ENCODE assay signal across 21 cellular contexts in the genomic region with DNA sequence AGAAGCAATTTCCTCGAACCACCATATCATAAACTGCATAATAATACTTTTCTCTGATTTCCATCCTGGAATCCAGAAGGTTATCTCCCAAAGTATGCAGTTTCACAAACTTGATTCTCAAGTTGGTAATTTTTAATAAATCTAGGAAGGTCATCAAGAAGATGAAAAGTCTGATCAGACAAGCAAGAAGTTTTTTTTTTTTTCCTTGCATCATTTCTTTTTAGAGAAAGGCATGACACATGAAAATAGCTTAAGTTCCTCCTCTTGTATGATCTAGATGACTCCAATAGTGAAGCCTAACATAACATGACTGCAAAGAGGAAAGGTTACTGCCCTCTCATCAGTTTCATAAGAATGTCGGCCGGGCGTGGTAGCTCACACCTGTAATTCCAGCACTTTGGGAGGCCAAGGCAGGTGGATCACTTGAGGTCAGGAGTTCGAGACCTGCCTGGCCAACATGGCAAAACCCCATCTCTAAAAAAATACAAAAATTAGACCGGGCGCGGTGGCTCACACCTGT. TPM values are rescaled to one million over a fixed set of nuclear protein-coding genes. Genes with fewer than 3 reads are reported as not detected.
DNase-seq lines count a peak whose midpoint lies in the region; ATAC-seq and TF ChIP-seq lines count a peak whose summit lies in the region.
"Had no signal": no experiment of that assay in that cellular context is flagged by ENCODE, and none has a peak within 500 bp of the region (broad histone marks: within the 10 kb centered on the region; RNA-seq: fewer than 3 reads in every experiment).

No MANE protein-coding gene starts in this region.

- TF ChIP-seq EP300 in esophagus muscularis mucosa (IDR thresholded peaks at IDR 0.05) = no peak

- H3K9me3 ChIP-seq in esophagus muscularis mucosa = no peaks in the 10 kb centered on the region
- no peaks in the 10 kb centered on the region for H3K9me3 ChIP-seq in osteoblast (ENCODE audit: low read depth, low read length)
- H3K9me3 ChIP-seq: BLaER1 had no signal

- 93% methylated on average over 8 of the region's 8 CpGs for WGBS in esophagus muscularis mucosa

- no peaks in the 10 kb centered on the region for H3K27me3 Mint-ChIP-seq in type B pancreatic cell

- H4K20me1 ChIP-seq in osteoblast (ENCODE audit: insufficient read depth, low read length) = peaks cover 6% of the 10 kb centered on the region
- H4K20me1 ChIP-seq: BLaER1 had no signal

- peaks cover 31% of the 10 kb centered on the region for H3K79me2 ChIP-seq in osteoblast (ENCODE audit: insufficient read depth, low read length)

- H3K27me3 ChIP-seq in esophagus muscularis mucosa = no peaks in the 10 kb centered on the region
- no peaks in the 10 kb centered on the region for H3K27me3 ChIP-seq in osteoblast (ENCODE audit: insufficient read depth, low read length)
- H3K27me3 ChIP-seq: BLaER1 had no signal

- peaks cover 18 to 72% (median 56%) of the 10 kb centered on the region in 4 donors for H3K36me3 ChIP-seq in esophagus muscularis mucosa
- peaks cover 85% of the 10 kb centered on the region for H3K36me3 ChIP-seq in osteoblast (ENCODE audit: insufficient read depth, low read length)
- H3K36me3 ChIP-seq: BLaER1 had no signal

- no peak overlapping the region for H2AFZ ChIP-seq in osteoblast (ENCODE audit: low read length)
- H2AFZ ChIP-seq: GM23248 had no signal

- H3K27ac ChIP-seq in esophagus muscularis mucosa (replicated peaks in 1 of 4) = peak overlapping the region; percentile 58 to 73 (median 68)
- no peak overlapping the region for H3K27ac ChIP-seq in osteoblast (ENCODE audit: low read depth, low read length)
- H3K27ac ChIP-seq: 22Rv1, BLaER1, C4-2B, GM23248 had no signal

- TF ChIP-seq POLR2A in esophagus muscularis mucosa (IDR thresholded peaks at IDR 0.05; ENCODE audit: low read depth) = no peak

- no peak overlapping the region for H3K4me3 ChIP-seq in esophagus muscularis mucosa
- H3K4me3 ChIP-seq in osteoblast (ENCODE audit: insufficient read depth, low read length) = no peak overlapping the region
- H3K4me3 ChIP-seq: BLaER1, GM12878, GM23248 had no signal

- no peaks in the 10 kb centered on the region for H3K9me3 Mint-ChIP-seq in type B pancreatic cell
- H3K9me3 Mint-ChIP-seq: CD8-positive, alpha-beta T cell had no signal

- H3K4me3 Mint-ChIP-seq in type B pancreatic cell = no peak overlapping the region
- H3K4me3 Mint-ChIP-seq: B cell; CD4-positive, CD25-positive, alpha-beta regulatory T cell; CD8-positive, alpha-beta T cell had no signal

- peaks cover 46% of the 10 kb centered on the region for H3K36me3 Mint-ChIP-seq in type B pancreatic cell
- H3K36me3 Mint-ChIP-seq: CD4-positive, CD25-positive, alpha-beta regulatory T cell; CD8-positive, alpha-beta T cell had no signal

- DNase-seq in RPMI8226 = peak; percentile 36
- no peak for DNase-seq in esophagus muscularis mucosa (ENCODE audit: extremely low spot score)
- peak; percentile 17 for DNase-seq in osteoblast (ENCODE audit: insufficient read length, low spot score, missing footprints)
- no peak for DNase-seq in type B pancreatic cell (ENCODE audit: extremely low spot score, unreplicated experiment)
- no peak for DNase-seq in NCI-H2171 treated with DMSO at 0.1 percent for 48 hours (lab: John Stamatoyannopoulos, UW)
- DNase-seq in NCI-H1092 (lab: John Stamatoyannopoulos, UW) = no peak
- DNase-seq: CD4-positive, CD25-positive, alpha-beta regulatory T cell; CD8-positive, alpha-beta T cell; DMS 273 treated with DMSO at 0.1 percent for 48 hours; DMS79; EL; GDM1; GM23248; H7; HCEC 1CT had no signal

- no peak overlapping the region for H3K4me2 ChIP-seq in osteoblast (ENCODE audit: insufficient read depth, low read length)
- H3K4me2 ChIP-seq: BLaER1 had no signal

- H3K27ac Mint-ChIP-seq in type B pancreatic cell = peak overlapping the region; percentile 17
- H3K27ac Mint-ChIP-seq: B cell; CD4-positive, CD25-positive, alpha-beta regulatory T cell; CD8-positive, alpha-beta T cell had no signal

- no peak for ATAC-seq in HG03097 (IDR thresholded peaks at IDR 0.05; ENCODE audit: low FRiP score, unreplicated experiment)
- ATAC-seq: CD8-positive, alpha-beta T cell; GM12878 had no signal

- H3K4me1 ChIP-seq in esophagus muscularis mucosa = peaks cover 10 to 74% (median 58%) of the 10 kb centered on the region in 4 donors
- H3K4me1 ChIP-seq in osteoblast (ENCODE audit: insufficient read depth, low read length) = no peaks in the 10 kb centered on the region
- H3K4me1 ChIP-seq: BLaER1 had no signal

- peaks cover 20% of the 10 kb centered on the region for H3K4me1 Mint-ChIP-seq in type B pancreatic cell (ENCODE audit: unreplicated experiment)
- H3K4me1 Mint-ChIP-seq: B cell; CD4-positive, CD25-positive, alpha-beta regulatory T cell had no signal

- intact Hi-C loops in esophagus muscularis mucosa (cut with DNase I) = loop anchor here (5.0 kb wide), 1 partner anchor 63 kb away; no protein-coding TSS in a partner anchor

- TF ChIP-seq CTCF in esophagus muscularis mucosa (IDR thresholded peaks at IDR 0.05) (no peak), osteoblast (IDR thresholded peaks at IDR 0.05; ENCODE audit: extremely low read depth, low read depth, low read length) (no peak), type B pancreatic cell (conservative IDR thresholded peaks at IDR 0.05) (no peak)

RNA-seq across cellular contexts. Expression of gene LAMB1, which starts 22.2 kb away (rescaled TPM):
- 100 to 1,000 TPM; 167 to 240 (median 219) TPM for total RNA-seq in esophagus muscularis mucosa
- 410 and 488 TPM in 2 replicates for total RNA-seq in osteoblast
- total RNA-seq in type B pancreatic cell (ENCODE audit: low replicate concordance) = 141 and 226 TPM in 2 replicates
- total RNA-seq: B cell; CD8-positive, alpha-beta T cell had no signal

Comparison
In these comparisons a context has a peak if more than half of its experiments do, and no peak if none do; other contexts are left out.
1. DNase-seq: peak in RPMI8226 (single experiment) and osteoblast (single experiment); none in esophagus muscularis mucosa (single experiment), type B pancreatic cell (single experiment), NCI-H2171 treated with DMSO at 0.1 percent for 48 hours (single experiment) and NCI-H1092 (single experiment).